19 cellular contexts compared by ENCODE assay signal in genomic region chr2:142582317-142582716, GRCh38.
DNase-seq lines count a peak whose midpoint lies in the region; ATAC-seq, FAIRE-seq and TF ChIP-seq lines count a peak whose summit lies in the region.
"Had no signal": no experiment of that assay in that cellular context is flagged by ENCODE, and none has a peak within 500 bp of the region (broad histone marks: within the 10 kb centered on the region; RNA-seq: fewer than 3 reads in every experiment).

No MANE protein-coding gene starts in this region.

- intact Hi-C loops in sigmoid colon (cut with DNase I), result no loop called here

- H3K36me3 ChIP-seq in Loucy (ENCODE audit: insufficient read depth, low read length) (no peaks in the 10 kb centered on the region), kidney epithelial cell (ENCODE audit: control insufficient read depth, insufficient read depth, low read length) (no peaks in the 10 kb centered on the region), sigmoid colon (no peaks in the 10 kb centered on the region)
- H3K36me3 ChIP-seq: ascending aorta, colonic mucosa, ovary, tibial artery had no signal

- H3K9me3 Mint-ChIP-seq in activated T-cell treated with anti-CD3 and anti-CD28 coated beads, Interleukin-2, amount 50 U/mL, for 24 hours, result no peaks in the 10 kb centered on the region
- H3K9me3 Mint-ChIP-seq: stimulated activated memory B cell treated with anti-CD40 and anti-IgM and Interleukin-4, amounts not matched to agents 10 μg/mL and 1 μg/mL and 100 μg/mL, for 72 hours had no signal

- no peak for TF ChIP-seq EP300 in sigmoid colon (IDR thresholded peaks at IDR 0.05)

- no peak overlapping the region for H3K4me3 ChIP-seq in Loucy (ENCODE audit: low read length, poor library complexity, severe bottlenecking)
- no peak overlapping the region for H3K4me3 ChIP-seq in WI38 (ENCODE audit: low read depth, low read length)
- no peak overlapping the region for H3K4me3 ChIP-seq in kidney epithelial cell (ENCODE audit: low read depth, low read length)
- no peak overlapping the region for H3K4me3 ChIP-seq in sigmoid colon
- H3K4me3 ChIP-seq: ascending aorta, colonic mucosa, ovary, tibial artery had no signal

- WGBS in sigmoid colon, 2 donors, result 42 to 85% methylated on average over 2 of the region's 2 CpGs

- no peaks in the 10 kb centered on the region for H3K79me2 ChIP-seq in Loucy (ENCODE audit: insufficient read depth, low read length)

- FAIRE-seq in D721Med (lab: Jason Lieb, UNC), result peak; percentile 41

- H3K4me1 ChIP-seq in Loucy (ENCODE audit: insufficient read depth, low read length, poor library complexity, severe bottlenecking) (no peaks in the 10 kb centered on the region), sigmoid colon (no peaks in the 10 kb centered on the region)
- H3K4me1 ChIP-seq: ascending aorta, colonic mucosa, tibial artery had no signal

- H3K9me3 ChIP-seq in Loucy (ENCODE audit: insufficient read depth, low read depth, low read length) (no peaks in the 10 kb centered on the region), sigmoid colon (no peaks in the 10 kb centered on the region)
- H3K9me3 ChIP-seq: ascending aorta, Caco-2, colonic mucosa, ovary, tibial artery had no signal

- no peaks in the 10 kb centered on the region for H3K36me3 Mint-ChIP-seq in activated T-cell treated with anti-CD3 and anti-CD28 coated beads, Interleukin-2, amount 50 U/mL, for 24 hours (ENCODE audit: low read depth)
- H3K36me3 Mint-ChIP-seq: stimulated activated memory B cell treated with anti-CD40 and anti-IgM and Interleukin-4, amounts not matched to agents 10 μg/mL and 1 μg/mL and 100 μg/mL, for 72 hours had no signal

- H3K9me2 ChIP-seq in Loucy (replicated peaks; ENCODE audit: low read depth, low read length), result no peaks in the 10 kb centered on the region

- no peaks in the 10 kb centered on the region for H3K4me1 Mint-ChIP-seq in activated T-cell treated with anti-CD3 and anti-CD28 coated beads, Interleukin-2, amount 50 U/mL, for 24 hours (ENCODE audit: low read depth)

- TF ChIP-seq CTCF in D721Med (IDR thresholded peaks at IDR 0.05; ENCODE audit: insufficient read depth, missing control alignments), result peak; percentile 17
- TF ChIP-seq CTCF in Loucy (conservative IDR thresholded peaks at IDR 0.05; ENCODE audit: low read length), result peak; percentile 41
- TF ChIP-seq CTCF in WI38 (IDR thresholded peaks at IDR 0.05; ENCODE audit: low read depth, low read length), result peak; percentile 11; the same call in 1 of the 2 replicates
- TF ChIP-seq CTCF in kidney epithelial cell (IDR thresholded peaks at IDR 0.05; ENCODE audit: insufficient read depth, low read length, poor library complexity, severe bottlenecking), result peak; percentile 18
- no peak for TF ChIP-seq CTCF in sigmoid colon (IDR thresholded peaks at IDR 0.05)

- H3K4me3 Mint-ChIP-seq in activated T-cell treated with anti-CD3 and anti-CD28 coated beads, Interleukin-2, amount 50 U/mL, for 24 hours, result no peak overlapping the region
- H3K4me3 Mint-ChIP-seq: stimulated activated memory B cell treated with anti-CD40 and anti-IgM and Interleukin-4, amounts not matched to agents 10 μg/mL and 1 μg/mL and 100 μg/mL, for 72 hours had no signal

- no peak overlapping the region for H3K27ac Mint-ChIP-seq in activated T-cell treated with anti-CD3 and anti-CD28 coated beads, Interleukin-2, amount 50 U/mL, for 24 hours
- H3K27ac Mint-ChIP-seq: stimulated activated memory B cell treated with anti-CD40 and anti-IgM and Interleukin-4, amounts not matched to agents 10 μg/mL and 1 μg/mL and 100 μg/mL, for 72 hours had no signal

- no peaks in the 10 kb centered on the region for H3K27me3 Mint-ChIP-seq in activated T-cell treated with anti-CD3 and anti-CD28 coated beads, Interleukin-2, amount 50 U/mL, for 24 hours
- H3K27me3 Mint-ChIP-seq: stimulated activated memory B cell treated with anti-CD40 and anti-IgM and Interleukin-4, amounts not matched to agents 10 μg/mL and 1 μg/mL and 100 μg/mL, for 72 hours had no signal

- H3F3A ChIP-seq in Loucy (ENCODE audit: low read depth), result no peaks in the 10 kb centered on the region

- H4K20me1 ChIP-seq in Loucy (ENCODE audit: insufficient read depth, low read length, poor library complexity, severe bottlenecking), result no peaks in the 10 kb centered on the region

- no peaks in the 10 kb centered on the region for H3K27me3 ChIP-seq in Loucy (ENCODE audit: insufficient read depth, low read length, poor library complexity, severe bottlenecking)
- H3K27me3 ChIP-seq in kidney epithelial cell (ENCODE audit: control insufficient read depth, insufficient read depth, low read length), result no peaks in the 10 kb centered on the region
- H3K27me3 ChIP-seq in sigmoid colon, result no peaks in the 10 kb centered on the region
- H3K27me3 ChIP-seq: ascending aorta, colonic mucosa, ovary, tibial artery had no signal

- no peak overlapping the region for H3K27ac ChIP-seq in sigmoid colon
- H3K27ac ChIP-seq: ascending aorta, colonic mucosa, ovary, RWPE1, tibial artery had no signal

- ATAC-seq in HG02798 (IDR thresholded peaks at IDR 0.05; ENCODE audit: poor library complexity, unreplicated experiment), result no peak
- ATAC-seq: stimulated activated memory B cell treated with anti-CD40 and anti-IgM and Interleukin-4, amounts not matched to agents 10 μg/mL and 1 μg/mL and 100 μg/mL, for 72 hours had no signal

- no peak overlapping the region for H2AFZ ChIP-seq in Loucy (ENCODE audit: low read length)

- no peak overlapping the region for H3K4me2 ChIP-seq in Loucy (ENCODE audit: low read depth, low read length, poor library complexity, severe bottlenecking)

- H3K9ac ChIP-seq in Loucy (ENCODE audit: low read depth, low read length, poor library complexity, severe bottlenecking), result no peak overlapping the region

- TF ChIP-seq POLR2A in sigmoid colon (IDR thresholded peaks at IDR 0.05), result no peak

- DNase-seq in D721Med (ENCODE audit: insufficient read length, low spot score), result no peak
- no peak for DNase-seq in kidney epithelial cell (ENCODE audit: low read depth)
- no peak for DNase-seq in activated T-cell treated with anti-CD3 and anti-CD28 coated beads, Interleukin-2, amount 50 U/mL, for 24 hours
- DNase-seq in sigmoid colon, result no peak
- DNase-seq: activated CD4-positive, alpha-beta T cell treated with anti-CD3 and anti-CD28 coated beads, Interleukin-2, amount 50 U/mL, for 4 hours; activated naive CD4-positive, alpha-beta T cell treated with anti-CD3 and anti-CD28 coated beads, Interleukin-2, amount 50 U/mL, for 16 hours; Caco-2; colonic mucosa; head of caudate nucleus; NCI-H1105 treated with DMSO at 0.1 percent for 48 hours; NCI-H226; ovary; tibial artery had no signal

Comparison
In these comparisons a context has a peak if more than half of its experiments do, and no peak if none do; other contexts are left out.
1. CTCF ChIP-seq: peak in D721Med (single experiment), Loucy (single experiment), WI38 (single experiment) and kidney epithelial cell (single experiment); none in sigmoid colon (0 of 4).